In the genomic region with DNA sequence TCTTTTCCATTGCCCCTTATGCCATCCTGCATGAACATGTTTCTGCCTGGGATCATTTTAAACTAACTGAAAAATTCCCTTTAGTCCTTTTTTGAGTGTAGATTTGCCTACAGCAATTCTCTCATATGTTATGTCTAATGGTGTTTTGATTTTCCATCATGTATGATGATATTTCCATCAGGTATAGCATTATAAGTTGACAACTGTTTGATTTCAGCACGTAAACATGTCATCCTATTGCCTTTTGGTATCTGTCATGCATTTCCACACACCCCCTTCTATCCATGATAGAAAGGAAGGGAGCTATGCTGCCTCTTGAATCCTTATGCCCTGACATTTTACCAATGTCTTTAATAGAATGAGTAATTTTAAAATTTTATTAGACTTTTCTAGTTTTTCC, we compare ENCODE assay signal across 34 cellular contexts.
"Had no signal": no experiment of that assay in that cellular context is flagged by ENCODE, and none has a peak within 500 bp of the region (broad histone marks: within the 10 kb centered on the region; RNA-seq: fewer than 3 reads in every experiment).

No MANE protein-coding gene starts in this region.

- H3K36me3 ChIP-seq: MG63 had no signal

- H3K9me3 ChIP-seq: MG63 had no signal

- H3K27me3 ChIP-seq: MG63 had no signal

- DNase-seq: Karpas-422, Kasumi-1, MG63, MM.1S, MV-4-11, NCI-H1048, NCI-H1092, NCI-H1092 treated with DMSO at 0.1 percent for 48 hours, NCI-H1105, NCI-H1105 treated with DMSO at 0.1 percent for 48 hours, NCI-H1417, NCI-H1417 treated with DMSO at 0.1 percent for 48 hours, NCI-H1436, NCI-H1436 treated with DMSO at 0.1 percent for 48 hours, NCI-H146, NCI-H1694, NCI-H1694 treated with DMSO at 0.1 percent for 48 hours, NCI-H187, NCI-H187 treated with DMSO at 0.1 percent for 48 hours, NCI-H1930, NCI-H2029, NCI-H2029 treated with DMSO at 0.1 percent for 48 hours, NCI-H2081, NCI-H2081 treated with DMSO at 0.1 percent for 48 hours, NCI-H2107, NCI-H2171, NCI-H2171 treated with DMSO at 0.1 percent for 48 hours, NCI-H2227 treated with DMSO at 0.1 percent for 48 hours, NCI-H226, NCI-H345, NCI-H446, NCI-H446 treated with DMSO at 0.1 percent for 48 hours, NCI-H510A, NCI-H510A treated with DMSO at 0.1 percent for 48 hours had no signal

- H3K4me3 ChIP-seq: MG63 had no signal
